32 cellular contexts compared by ENCODE assay signal in the genomic region with DNA sequence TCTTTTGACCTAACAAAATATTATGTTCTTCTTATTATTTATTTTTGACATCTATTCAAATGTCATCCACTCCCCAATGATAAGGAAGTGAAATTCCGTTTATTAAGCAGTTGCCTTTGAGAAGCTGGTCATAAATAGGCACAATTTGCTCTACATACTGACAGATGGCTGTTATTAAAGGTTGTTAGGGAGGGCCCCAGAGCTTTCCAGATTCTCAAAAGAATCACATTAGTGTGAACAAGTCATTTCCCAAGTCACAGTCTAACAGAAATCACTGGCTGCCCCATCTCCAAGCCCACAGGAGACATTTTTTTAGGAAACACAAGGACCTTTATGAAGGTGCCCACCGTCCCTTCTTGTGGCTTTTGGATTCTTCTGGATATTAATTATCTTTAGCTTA.
A peak's percentile ranks its signal among the peaks of the same experiment; 100 is the strongest.
DNase-seq lines count a peak whose midpoint lies in the region; ATAC-seq, FAIRE-seq and TF ChIP-seq lines count a peak whose summit lies in the region.
"Had no signal": no experiment of that assay in that cellular context is flagged by ENCODE, and none has a peak within 500 bp of the region (broad histone marks: within the 10 kb centered on the region; RNA-seq: fewer than 3 reads in every experiment).

No MANE protein-coding gene starts in this region.

- no peak overlapping the region for H2AFZ ChIP-seq in OCI-LY3 (ENCODE audit: low read depth, low read length)
- no peak overlapping the region for H2AFZ ChIP-seq in GM12878 (ENCODE audit: control insufficient read depth, low read depth, low read length)

- CTCF ChIA-PET in GM12878 (lab: Yijun Ruan, JAX): interaction anchor here (0.9 to 1.6 kb wide), 2 partner anchors 10 to 12 kb away, joined by 3 to 4 read pairs; no protein-coding TSS in a partner anchor

- no peak for FAIRE-seq in GM12878 (lab: Jason Lieb, UNC)
- FAIRE-seq: A204.1, A549, D721Med had no signal

- no peak overlapping the region for H3K4me3 ChIP-seq in DOHH2 (ENCODE audit: low read length)
- peak overlapping the region; percentile 3; the same call in 1 of the 2 replicates for H3K4me3 ChIP-seq in OCI-LY3 (ENCODE audit: low read length)
- no peak overlapping the region for H3K4me3 ChIP-seq in GM12878
- H3K4me3 ChIP-seq in psoas muscle: no peak overlapping the region
- H3K4me3 ChIP-seq: A549; BLaER1; BLaER1 treated with 17β-estradiol and CSF1 and Interleukin-3, amounts not matched to agents 10 nM and 100 nM had no signal

- no TSS peak for BruUV-seq in GM12878 (replicated peaks; lab: Mats Ljungman, UMichigan)

- DNase-seq in GM12878 (ENCODE audit: low read depth, low spot score) (no peak), psoas muscle (no peak), DMS79 treated with DMSO at 0.1 percent for 48 hours (lab: John Stamatoyannopoulos, UW) (no peak), NCI-H1436 treated with DMSO at 0.1 percent for 48 hours (lab: John Stamatoyannopoulos, UW) (no peak)
- DNase-seq: 8988T; ACHN; AML-193; BE2C; C1 segment of cervical spinal cord; Caco-2; Calu3; CD4-positive, alpha-beta memory T cell; CD4-positive, alpha-beta T cell; CD4-positive, CD25-positive, alpha-beta regulatory T cell; CD8-positive, alpha-beta memory T cell; CD8-positive, alpha-beta T cell; COR-L47; DMS 273 treated with DMSO at 0.1 percent for 48 hours; DMS153; DMS53; DMS79; DND-41; EL had no signal

- no peaks in the 10 kb centered on the region for H3K4me1 ChIP-seq in DOHH2 (ENCODE audit: control insufficient read depth, low read length)
- peaks cover 60% of the 10 kb centered on the region for H3K4me1 ChIP-seq in OCI-LY3 (ENCODE audit: low read length)
- H3K4me1 ChIP-seq in GM12878 (ENCODE audit: control insufficient read depth, insufficient read depth, low read length): no peaks in the 10 kb centered on the region
- H3K4me1 ChIP-seq in psoas muscle: no peaks in the 10 kb centered on the region
- H3K4me1 ChIP-seq: A549, BE2C, BLaER1, Caco-2 had no signal

- no peaks in the 10 kb centered on the region for H3K9me2 ChIP-seq in DOHH2 (replicated peaks; ENCODE audit: control insufficient read depth, low read length)

- no peak for TF ChIP-seq POLR2A in GM12878 (IDR thresholded peaks at IDR 0.05; ENCODE audit: low read depth, low read length)

- H3K4me2 ChIP-seq in DOHH2 (ENCODE audit: low read length) (no peak overlapping the region), OCI-LY3 (ENCODE audit: low read length) (peak overlapping the region; percentile 46), GM12878 (ENCODE audit: control insufficient read depth, insufficient read depth) (no peak overlapping the region)
- H3K4me2 ChIP-seq: A549; BLaER1; BLaER1 treated with 17β-estradiol and CSF1 and Interleukin-3, amounts not matched to agents 10 nM and 100 nM had no signal

- no peak; the same call in 2 of the 3 replicates for ATAC-seq in GM12878
- no peak for ATAC-seq in psoas muscle
- ATAC-seq: A549; CD8-positive, alpha-beta T cell had no signal

- H3K9me3 ChIP-seq in DOHH2 (ENCODE audit: control insufficient read depth, insufficient read depth, low read length) (no peaks in the 10 kb centered on the region), OCI-LY3 (ENCODE audit: insufficient read depth, low read length) (no peaks in the 10 kb centered on the region), GM12878 (replicated peaks; ENCODE audit: control insufficient read depth, insufficient read depth, low read length) (no peaks in the 10 kb centered on the region), psoas muscle (no peaks in the 10 kb centered on the region)
- H3K9me3 ChIP-seq: A549; BE2C; BLaER1; BLaER1 treated with 17β-estradiol and CSF1 and Interleukin-3, amounts not matched to agents 10 nM and 100 nM; Caco-2 had no signal

- H3K9ac ChIP-seq in OCI-LY3 (ENCODE audit: low read length): no peak overlapping the region
- no peak overlapping the region for H3K9ac ChIP-seq in GM12878 (ENCODE audit: control insufficient read depth, insufficient read depth, low read length)
- H3K9ac ChIP-seq: BLaER1; BLaER1 treated with 17β-estradiol and CSF1 and Interleukin-3, amounts not matched to agents 10 nM and 100 nM had no signal

- RAD21 ChIA-PET in GM12878 (lab: Charles Lee; ENCODE audit: unreplicated experiment): interaction anchor here (0.9 to 1.1 kb wide), 3 partner anchors 11 to 264 kb away, joined by 3 read pairs; no protein-coding TSS in a partner anchor

- in situ Hi-C loops in GM12878 (cut with MboI): no loop called here

- no peak; a peak in 1 of 4 replicates for TF ChIP-seq EP300 in GM12878 (IDR thresholded peaks at IDR 0.05; ENCODE audit: borderline replicate concordance in 1 of 2, control insufficient read depth in 1 of 2, low read depth in 2 of 2, low read length in 2 of 2)

- SMC1A ChIA-PET in GM12878 (lab: Charles Lee; ENCODE audit: uncharacterized antibody, unreplicated experiment): interaction anchor here (1.0 to 1.5 kb wide), 4 partner anchors 8 to 273 kb away, joined by 3 to 5 read pairs (median 4); no protein-coding TSS in a partner anchor

- no peaks in the 10 kb centered on the region for H3K27me3 ChIP-seq in DOHH2 (ENCODE audit: control insufficient read depth, low read length)
- no peaks in the 10 kb centered on the region for H3K27me3 ChIP-seq in OCI-LY3 (ENCODE audit: low read depth, low read length)
- no peaks in the 10 kb centered on the region for H3K27me3 ChIP-seq in GM12878 (replicated peaks in 1 of 2; ENCODE audit: control insufficient read depth in 2 of 2, insufficient read depth in 2 of 2, low read length in 1 of 2)
- no peaks in the 10 kb centered on the region for H3K27me3 ChIP-seq in psoas muscle (ENCODE audit: insufficient read depth in 3 of 3, low read length in 2 of 3)
- H3K27me3 ChIP-seq: BE2C; BLaER1; BLaER1 treated with 17β-estradiol and CSF1 and Interleukin-3, amounts not matched to agents 10 nM and 100 nM had no signal

- intact Hi-C loops in GM12878 (cut with micrococcal nuclease; ENCODE audit: unreplicated experiment): no loop called here
- intact Hi-C loops in psoas muscle (cut with DNase I): no loop called here

- H3K36me3 ChIP-seq in DOHH2 (ENCODE audit: control insufficient read depth, low read length) (no peaks in the 10 kb centered on the region), OCI-LY3 (replicated peaks; ENCODE audit: low read depth, low read length) (no peaks in the 10 kb centered on the region), GM12878 (ENCODE audit: control insufficient read depth in 2 of 2, insufficient read depth in 2 of 2, low read length in 1 of 2) (no peaks in the 10 kb centered on the region), psoas muscle (ENCODE audit: insufficient read depth in 1 of 2, low read depth in 1 of 2) (no peaks in the 10 kb centered on the region)
- H3K36me3 ChIP-seq: BE2C; BLaER1; BLaER1 treated with 17β-estradiol and CSF1 and Interleukin-3, amounts not matched to agents 10 nM and 100 nM had no signal

- no peak for TF ChIP-seq RAD21 in GM12878 (IDR thresholded peaks at IDR 0.05; ENCODE audit: insufficient read depth, low read depth, low read length)

- no peaks in the 10 kb centered on the region for H3F3A ChIP-seq in DOHH2 (ENCODE audit: control insufficient read depth, insufficient read depth)

- 0% methylated on average over 2 of the region's 2 CpGs for WGBS in GM12878 (ENCODE audit: insufficient coverage, insufficient replicate concordance, low lambda C conversion rate, missing lambda C conversion rate)
- WGBS in psoas muscle, 3 donors: 66 to 68% (median 68%) methylated on average over 2 of the region's 2 CpGs

- H3K79me2 ChIP-seq in DOHH2 (ENCODE audit: control insufficient read depth, low read length) (no peaks in the 10 kb centered on the region), OCI-LY3 (ENCODE audit: low read length) (no peaks in the 10 kb centered on the region), GM12878 (ENCODE audit: control insufficient read depth, insufficient read depth, low read length) (no peaks in the 10 kb centered on the region)

- peak overlapping the region; percentile 28; the same call in 1 of the 2 replicates for H3K27ac ChIP-seq in DOHH2 (ENCODE audit: low read depth, low read length)
- H3K27ac ChIP-seq in OCI-LY3 (ENCODE audit: low read length): peak overlapping the region; percentile 60
- no peak overlapping the region for H3K27ac ChIP-seq in GM12878 (ENCODE audit: control insufficient read depth, insufficient read depth)
- H3K27ac ChIP-seq in psoas muscle: no peak overlapping the region
- H3K27ac ChIP-seq: 22Rv1; A549; BLaER1; BLaER1 treated with 17β-estradiol and CSF1 and Interleukin-3, amounts not matched to agents 10 nM and 100 nM; C4-2B had no signal

- H4K20me1 ChIP-seq in DOHH2 (ENCODE audit: control insufficient read depth, insufficient read depth, low read depth, low read length): no peaks in the 10 kb centered on the region
- no peaks in the 10 kb centered on the region for H4K20me1 ChIP-seq in OCI-LY3 (ENCODE audit: insufficient read depth, low read length)
- no peaks in the 10 kb centered on the region for H4K20me1 ChIP-seq in GM12878 (ENCODE audit: control insufficient read depth, insufficient read depth)
- H4K20me1 ChIP-seq: BLaER1; BLaER1 treated with 17β-estradiol and CSF1 and Interleukin-3, amounts not matched to agents 10 nM and 100 nM had no signal

- POLR2A ChIA-PET in GM12878 (lab: Charles Lee): no interaction called here

- TF ChIP-seq CTCF in DOHH2 (IDR thresholded peaks at IDR 0.05; ENCODE audit: low read depth, low read length, poor library complexity, severe bottlenecking) (no peak), OCI-LY3 (IDR thresholded peaks at IDR 0.05; ENCODE audit: low read depth, low read length) (no peak), GM12878 (IDR thresholded peaks at IDR 0.05 in 2 of 3, conservative IDR thresholded peaks at IDR 0.05 in 1 of 3; ENCODE audit: control insufficient read depth in 2 of 3, extremely low read depth in 1 of 3, insufficient read depth in 1 of 3, low read depth in 3 of 3, low read length in 3 of 3) (no peak), psoas muscle (IDR thresholded peaks at IDR 0.05) (no peak)

TF ChIP-seq in GM12878, 131 proteins besides CTCF, POLR2A, EP300 and RAD21 (continues in another document):
- peak; percentile 54 for TF ChIP-seq IKZF1 (conservative IDR thresholded peaks at IDR 0.05)
- peak; percentile 58; the same call in 1 of the 2 replicates for TF ChIP-seq DPF2 (IDR thresholded peaks at IDR 0.05)
- TF ChIP-seq ZNF217 (IDR thresholded peaks at IDR 0.05): no peak
- no peak for TF ChIP-seq YBX1 (IDR thresholded peaks at IDR 0.05)
- TF ChIP-seq, protein P1, sequence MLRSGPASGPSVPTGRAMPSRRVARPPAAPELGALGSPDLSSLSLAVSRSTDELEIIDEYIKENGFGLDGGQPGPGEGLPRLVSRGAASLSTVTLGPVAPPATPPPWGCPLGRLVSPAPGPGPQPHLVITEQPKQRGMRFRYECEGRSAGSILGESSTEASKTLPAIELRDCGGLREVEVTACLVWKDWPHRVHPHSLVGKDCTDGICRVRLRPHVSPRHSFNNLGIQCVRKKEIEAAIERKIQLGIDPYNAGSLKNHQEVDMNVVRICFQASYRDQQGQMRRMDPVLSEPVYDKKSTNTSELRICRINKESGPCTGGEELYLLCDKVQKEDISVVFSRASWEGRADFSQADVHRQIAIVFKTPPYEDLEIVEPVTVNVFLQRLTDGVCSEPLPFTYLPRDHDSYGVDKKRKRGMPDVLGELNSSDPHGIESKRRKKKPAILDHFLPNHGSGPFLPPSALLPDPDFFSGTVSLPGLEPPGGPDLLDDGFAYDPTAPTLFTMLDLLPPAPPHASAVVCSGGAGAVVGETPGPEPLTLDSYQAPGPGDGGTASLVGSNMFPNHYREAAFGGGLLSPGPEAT (IDR thresholded peaks at IDR 0.05; ENCODE audit: low read depth): 0 out of 2 replicates have a peak, but pooled peaks have one; percentile 23

Comparison
In these comparisons a context has a peak if more than half of its experiments do, and no peak if none do; other contexts are left out.
1. H3K27ac ChIP-seq: peak in DOHH2 (single experiment) and OCI-LY3 (single experiment); none in GM12878 (single experiment) and psoas muscle (single experiment).